In genomic region chr4:42750831-42751230, GRCh38 we compare ENCODE assay signal across 15 cellular contexts.
DNase-seq lines count a peak whose midpoint lies in the region; ATAC-seq and TF ChIP-seq lines count a peak whose summit lies in the region.
"Had no signal": no experiment of that assay in that cellular context is flagged by ENCODE, and none has a peak within 500 bp of the region (broad histone marks: within the 10 kb centered on the region; RNA-seq: fewer than 3 reads in every experiment).

No MANE protein-coding gene starts in this region.

- no peaks in the 10 kb centered on the region for H3K36me3 ChIP-seq in breast epithelium
- H3K36me3 ChIP-seq: tibial nerve had no signal

- no peaks in the 10 kb centered on the region for H3K4me1 ChIP-seq in breast epithelium
- H3K4me1 ChIP-seq: Caco-2, tibial nerve had no signal

- TF ChIP-seq CTCF in astrocyte of the cerebellum (IDR thresholded peaks at IDR 0.05; ENCODE audit: low read depth, low read length, missing control alignments), result no peak
- TF ChIP-seq CTCF in breast epithelium (IDR thresholded peaks at IDR 0.05), result no peak

- no peak overlapping the region for H3K4me3 ChIP-seq in astrocyte of the cerebellum (ENCODE audit: low read depth, low read length)
- no peak overlapping the region for H3K4me3 ChIP-seq in breast epithelium
- H3K4me3 ChIP-seq: coronary artery, GM23248, lung, tibial nerve had no signal

- ATAC-seq in GM21528 (IDR thresholded peaks at IDR 0.05; ENCODE audit: low FRiP score, unreplicated experiment) (no peak), HG02852 (IDR thresholded peaks at IDR 0.05; ENCODE audit: unreplicated experiment) (no peak)

- H3K9me3 ChIP-seq in breast epithelium, result no peaks in the 10 kb centered on the region
- H3K9me3 ChIP-seq: Caco-2, tibial nerve had no signal

- H3K27ac ChIP-seq in breast epithelium, result no peak overlapping the region
- H3K27ac ChIP-seq: coronary artery, GM23248, tibial nerve had no signal

- intact Hi-C loops in breast epithelium (cut with DNase I; ENCODE audit: low total_unique reads), result no loop called here

- DNase-seq in NCI-H1417 (lab: John Stamatoyannopoulos, UW), result peak; percentile 5 to 67 (median 45)
- no peak for DNase-seq in NCI-H1417 treated with DMSO at 0.1 percent for 48 hours (lab: John Stamatoyannopoulos, UW)
- DNase-seq in NCI-H187 treated with DMSO at 0.1 percent for 48 hours (lab: John Stamatoyannopoulos, UW), result peak; percentile 30
- DNase-seq in astrocyte of the cerebellum (ENCODE audit: low read depth), result peak; percentile 5
- peak; percentile 9 for DNase-seq in retina
- no peak for DNase-seq in breast epithelium (ENCODE audit: low spot score in 2 of 2)
- DNase-seq: activated gamma-delta T cell, GM23248, NCI-H1048 had no signal

- no peaks in the 10 kb centered on the region for H3K27me3 ChIP-seq in breast epithelium
- H3K27me3 ChIP-seq: tibial nerve had no signal

- TF ChIP-seq POLR2A in breast epithelium (IDR thresholded peaks at IDR 0.05), result no peak

- in situ Hi-C loops in astrocyte of the cerebellum (cut with HindIII; ENCODE audit: low sequenced_read_pairs), result no loop called here

Comparison
In these comparisons a context has a peak if more than half of its experiments do, and no peak if none do; other contexts are left out.
1. DNase-seq: peak in NCI-H1417 (3 of 3), NCI-H187 treated with DMSO at 0.1 percent for 48 hours (single experiment), astrocyte of the cerebellum (single experiment) and retina (single experiment); none in NCI-H1417 treated with DMSO at 0.1 percent for 48 hours (single experiment) and breast epithelium (0 of 2).